1 cellular context compared by ENCODE assay signal in the genomic region with DNA sequence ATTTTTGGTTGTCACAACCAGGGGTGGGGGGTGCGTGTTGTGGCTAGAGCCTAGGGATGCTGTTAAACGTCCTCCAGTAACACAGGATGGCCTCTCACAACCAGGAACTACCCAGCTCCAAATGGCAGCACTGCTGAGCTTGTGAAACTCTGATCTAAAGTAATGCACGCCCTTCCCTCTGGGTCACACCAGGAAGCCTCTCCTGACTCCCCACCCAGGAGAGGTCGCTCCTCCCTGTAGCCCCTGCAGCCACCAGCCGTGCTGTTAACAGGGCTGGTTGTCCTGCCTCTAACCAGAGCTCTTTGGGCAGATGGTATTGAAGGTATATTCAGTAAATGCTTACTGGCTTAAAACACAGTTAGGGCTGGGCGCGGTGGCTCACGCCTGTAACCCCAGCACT.
TF ChIP-seq lines count a peak whose summit lies in the region.

No MANE protein-coding gene starts in this region.

TF ChIP-seq in H1, 55 proteins besides CTCF, POLR2A, EP300 and RAD21:
- no peak for TF ChIP-seq TCF12 (IDR thresholded peaks at IDR 0.05; ENCODE audit: low read depth, low read length)
- TF ChIP-seq MAX (IDR thresholded peaks at IDR 0.05): no peak
- no peak for TF ChIP-seq EZH2 (IDR thresholded peaks at IDR 0.05; ENCODE audit: low read depth, low read length, severe bottlenecking)
- TF ChIP-seq GTF2F1 (IDR thresholded peaks at IDR 0.05; ENCODE audit: borderline replicate concordance, low read depth, low read length): no peak
- TF ChIP-seq RBBP5 (IDR thresholded peaks at IDR 0.05; ENCODE audit: borderline replicate concordance, low read depth, low read length): no peak
- TF ChIP-seq CREB1 (IDR thresholded peaks at IDR 0.05): no peak
- TF ChIP-seq SRF (IDR thresholded peaks at IDR 0.05; ENCODE audit: low read depth, low read length): no peak
- TF ChIP-seq POU5F1 (IDR thresholded peaks at IDR 0.05; ENCODE audit: low read depth, low read length): no peak
